In the genomic region with DNA sequence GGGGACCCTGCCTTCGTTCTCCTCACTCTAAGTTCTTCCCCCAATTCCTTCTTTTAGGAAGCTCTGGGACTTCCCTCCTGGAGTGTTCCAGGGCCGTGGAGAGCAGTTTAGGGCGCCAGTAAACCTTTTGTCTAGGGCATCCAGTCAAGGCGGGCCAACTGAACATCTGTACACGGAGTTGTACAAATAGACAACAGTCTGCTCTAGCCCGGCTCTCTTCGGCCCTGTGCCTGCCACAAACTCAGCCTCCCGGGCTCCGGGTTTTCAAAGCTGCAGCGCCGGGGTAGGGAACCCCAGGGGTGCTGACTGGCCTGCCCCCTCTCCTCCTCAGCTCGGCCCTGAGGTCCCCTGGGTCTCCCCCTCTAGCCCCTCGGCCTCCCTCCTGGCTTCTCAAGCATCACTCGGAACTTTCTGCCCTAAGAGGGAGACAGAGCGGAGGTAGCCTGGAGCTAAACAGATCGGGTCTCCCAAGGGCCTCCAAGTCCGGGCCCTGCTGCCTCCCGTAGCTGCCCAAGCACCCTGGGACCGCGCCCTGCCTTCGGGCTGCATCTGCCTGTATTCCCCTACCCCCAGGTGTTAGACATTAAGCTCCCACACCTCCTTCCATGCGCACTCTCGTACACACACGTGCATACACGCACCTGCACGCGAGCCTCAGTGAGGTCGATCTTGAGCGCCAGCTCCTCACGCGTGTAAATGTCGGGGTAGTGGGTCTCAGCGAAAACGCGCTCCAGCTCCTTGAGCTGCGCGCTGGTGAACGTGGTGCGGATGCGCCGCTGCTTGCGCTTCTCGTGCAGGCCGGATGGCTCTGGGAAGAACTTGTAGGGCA, we compare ENCODE assay signal across 9 cellular contexts. TPM values are rescaled to one million over a fixed set of nuclear protein-coding genes. Genes with fewer than 3 reads are reported as not detected.
DNase-seq lines count a peak whose midpoint lies in the region; ATAC-seq and TF ChIP-seq lines count a peak whose summit lies in the region.
"Had no signal": no experiment of that assay in that cellular context is flagged by ENCODE, and none has a peak within 500 bp of the region (broad histone marks: within the 10 kb centered on the region; RNA-seq: fewer than 3 reads in every experiment).

No MANE protein-coding gene starts in this region.

- H3K36me3 ChIP-seq in CD8-positive, alpha-beta T cell (ENCODE audit: insufficient read depth, low read length) = peaks cover 5% of the 10 kb centered on the region
- H3K36me3 ChIP-seq in esophagus squamous epithelium = peaks cover 12 to 29% (median 13%) of the 10 kb centered on the region in 3 donors

- 40 to 47% methylated on average over 17 to 18 of the region's 44 CpGs for WGBS in esophagus squamous epithelium, 2 donors

- TF ChIP-seq CTCF in CD8-positive, alpha-beta T cell (IDR thresholded peaks at IDR 0.05) = no peak
- no peak for TF ChIP-seq CTCF in esophagus squamous epithelium (IDR thresholded peaks at IDR 0.05)
- TF ChIP-seq CTCF in osteocyte (IDR thresholded peaks at IDR 0.05) = no peak

- intact Hi-C loops in CD8-positive, alpha-beta T cell (cut with DNase I, micrococcal nuclease) = no loop called here
- intact Hi-C loops in esophagus squamous epithelium (cut with DNase I) = no loop called here

- peak overlapping the region; percentile 8 for H3K4me3 ChIP-seq in CD8-positive, alpha-beta T cell (ENCODE audit: low read depth, low read length)
- H3K4me3 ChIP-seq in esophagus squamous epithelium = peak overlapping the region; percentile 9 to 67 (median 38)

- CTCF ChIA-PET in CD8-positive, alpha-beta T cell (lab: Charles Lee) = interaction anchor here (0.7 to 1.1 kb wide), 2 partner anchors 12 to 16 kb away, joined by 3 read pairs; a partner anchor contains a TSS

- H3K36me3 Mint-ChIP-seq in CD8-positive, alpha-beta T cell = peaks cover 18% of the 10 kb centered on the region
- peaks cover 16% of the 10 kb centered on the region for H3K36me3 Mint-ChIP-seq in osteocyte (ENCODE audit: unreplicated experiment)

- peaks cover 17% of the 10 kb centered on the region for H3K4me1 ChIP-seq in CD8-positive, alpha-beta T cell (ENCODE audit: insufficient read depth, low read length)
- peaks cover 32 to 73% (median 33%) of the 10 kb centered on the region in 3 donors for H3K4me1 ChIP-seq in esophagus squamous epithelium

- POLR2A ChIA-PET in CD8-positive, alpha-beta T cell (lab: Charles Lee) = interaction anchor here (1.2 kb wide), 1 partner anchor 8 kb away, joined by 4 read pairs; no protein-coding TSS in a partner anchor

- TF ChIP-seq POLR2A in esophagus squamous epithelium (IDR thresholded peaks at IDR 0.05) = no peak

- H3K27ac Mint-ChIP-seq in CD8-positive, alpha-beta T cell = no peak overlapping the region
- no peak overlapping the region for H3K27ac Mint-ChIP-seq in osteocyte (ENCODE audit: unreplicated experiment)

- no peak for DNase-seq in CD8-positive, alpha-beta T cell
- DNase-seq in NCI-H1694 treated with DMSO at 0.1 percent for 48 hours (lab: John Stamatoyannopoulos, UW) (peak; percentile 34), esophagus squamous epithelium (lab: John Stamatoyannopoulos, UW) (no peak), osteocyte (ENCODE audit: extremely low spot score, unreplicated experiment) (no peak), NCI-H774 (lab: John Stamatoyannopoulos, UW) (no peak)
- DNase-seq: NCI-H524 treated with DMSO at 0.1 percent for 48 hours had no signal

- H3K27ac ChIP-seq in CD8-positive, alpha-beta T cell (ENCODE audit: low read depth, low read length) = no peak overlapping the region
- H3K27ac ChIP-seq in esophagus squamous epithelium = peak overlapping the region in 3 of 4 donors; percentile 36 to 73 (median 64)

- peaks cover 37% of the 10 kb centered on the region for H3K27me3 ChIP-seq in CD8-positive, alpha-beta T cell (ENCODE audit: insufficient read depth, low read length)
- peaks cover 8 to 63% (median 32%) of the 10 kb centered on the region in 4 donors for H3K27me3 ChIP-seq in esophagus squamous epithelium

- peak overlapping the region; percentile 73 for H3K4me3 Mint-ChIP-seq in CD8-positive, alpha-beta T cell
- peak overlapping the region; percentile 60 for H3K4me3 Mint-ChIP-seq in osteocyte (ENCODE audit: unreplicated experiment)

- H3K27me3 Mint-ChIP-seq in CD8-positive, alpha-beta T cell (ENCODE audit: low read depth) = peaks cover 40% of the 10 kb centered on the region
- peaks cover 27% of the 10 kb centered on the region for H3K27me3 Mint-ChIP-seq in osteocyte (ENCODE audit: unreplicated experiment)

- H3K9me3 ChIP-seq in CD8-positive, alpha-beta T cell (ENCODE audit: low read length) = no peaks in the 10 kb centered on the region
- H3K9me3 ChIP-seq in esophagus squamous epithelium = no peaks in the 10 kb centered on the region

- H3K9me3 Mint-ChIP-seq in CD8-positive, alpha-beta T cell = no peaks in the 10 kb centered on the region
- no peaks in the 10 kb centered on the region for H3K9me3 Mint-ChIP-seq in osteocyte (ENCODE audit: unreplicated experiment)

- peak; percentile 23 for ATAC-seq in CD8-positive, alpha-beta T cell
- ATAC-seq in GM21381 (IDR thresholded peaks at IDR 0.05; ENCODE audit: unreplicated experiment) (no peak), GM18909 (IDR thresholded peaks at IDR 0.05; ENCODE audit: poor library complexity, unreplicated experiment) (no peak), GM21360 (IDR thresholded peaks at IDR 0.05; ENCODE audit: unreplicated experiment) (no peak)

- peaks cover 34% of the 10 kb centered on the region for H3K4me1 Mint-ChIP-seq in CD8-positive, alpha-beta T cell (ENCODE audit: low read depth)
- H3K4me1 Mint-ChIP-seq in osteocyte (ENCODE audit: unreplicated experiment) = peaks cover 32% of the 10 kb centered on the region

RNA-seq across cellular contexts. Expression of a gene that starts 3.3 kb away (rescaled TPM):
- not detected for total RNA-seq in CD8-positive, alpha-beta T cell
- total RNA-seq in esophagus squamous epithelium (not detected), osteocyte (not detected in 2 replicates)

RNA-seq across cellular contexts. Expression of a gene that starts 16.1 kb away (rescaled TPM):
- total RNA-seq in CD8-positive, alpha-beta T cell = 100 to 1,000 TPM; 113 to 119 TPM
- 10 to 100 TPM; 22.4 to 61.2 (median 26.3) TPM for total RNA-seq in esophagus squamous epithelium
- total RNA-seq in osteocyte = 259 and 289 TPM in 2 replicates

RNA-seq across cellular contexts. Expression of a gene that starts 24.1 kb away (rescaled TPM):
- not detected for total RNA-seq in CD8-positive, alpha-beta T cell
- total RNA-seq in esophagus squamous epithelium = 10 to 100 TPM in 1 of 4 donors, 1 to 10 TPM in 2, not detected in 1; 1.7 to 41.6 (median 9.1) TPM
- total RNA-seq in osteocyte = not detected in 2 replicates

RNA-seq across cellular contexts. Expression of a gene that starts 48.7 kb away (rescaled TPM):
- total RNA-seq in CD8-positive, alpha-beta T cell = not detected
- total RNA-seq in esophagus squamous epithelium (1 to 10 TPM in 2 of 4 donors, under 1 TPM in 1, not detected in 1; 0.38 to 7.6 (median 1.5) TPM), osteocyte (not detected in 2 replicates)
